ENCODE assay signal across 15 cellular contexts in the genomic region with DNA sequence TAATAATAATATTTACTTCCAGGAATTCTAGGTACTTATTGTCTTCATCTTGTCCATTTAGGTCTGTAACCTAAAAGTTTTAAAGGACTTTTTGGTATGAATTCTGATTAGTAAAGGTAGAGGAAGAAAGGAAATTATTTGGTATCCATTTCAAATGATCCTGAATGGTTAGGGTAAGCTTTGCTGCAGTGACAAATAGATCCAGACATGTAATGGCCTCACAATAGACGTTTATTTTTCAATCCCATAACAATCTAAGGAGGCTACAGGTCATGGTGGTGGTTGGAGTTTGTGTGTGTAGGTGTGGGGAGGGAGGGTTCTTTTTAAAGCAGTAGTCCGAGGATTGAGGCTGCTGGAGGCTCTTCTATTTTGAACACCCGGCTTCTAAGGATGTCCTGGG. TPM values are rescaled to one million over a fixed set of nuclear protein-coding genes. Genes with fewer than 3 reads are reported as not detected.
A peak's percentile ranks its signal among the peaks of the same experiment; 100 is the strongest.
DNase-seq lines count a peak whose midpoint lies in the region; ATAC-seq, FAIRE-seq and TF ChIP-seq lines count a peak whose summit lies in the region.
"Had no signal": no experiment of that assay in that cellular context is flagged by ENCODE, and none has a peak within 500 bp of the region (broad histone marks: within the 10 kb centered on the region; RNA-seq: fewer than 3 reads in every experiment).

No MANE protein-coding gene starts in this region.

- intact Hi-C loops in HepG2 (cut with micrococcal nuclease; ENCODE audit: unreplicated experiment) (no loop called here), right lobe of liver (cut with DNase I) (no loop called here), dorsolateral prefrontal cortex (cut with DNase I) (no loop called here)

- peaks cover 49% of the 10 kb centered on the region for H3K36me3 Mint-ChIP-seq in activated CD4-positive, alpha-beta memory T cell treated with anti-CD3 and anti-CD28 coated beads, Interleukin-2, amount 10 ng/mL, durations not matched to agents 7 days and 5 days (ENCODE audit: low read depth)

- no peak for DNase-seq in HepG2 (ENCODE audit: low spot score)
- no peak for DNase-seq in right lobe of liver
- no peak for DNase-seq in activated CD4-positive, alpha-beta memory T cell treated with anti-CD3 and anti-CD28 coated beads, Interleukin-2, amount 10 ng/mL, durations not matched to agents 7 days and 5 days
- no peak for DNase-seq in Kasumi-1 (lab: John Stamatoyannopoulos, UW)
- no peak for DNase-seq in dorsolateral prefrontal cortex
- DNase-seq in caudate nucleus (lab: John Stamatoyannopoulos, UW): no peak
- DNase-seq: anterior cingulate cortex; colonic mucosa; DND-41; ovary; stimulated activated naive CD8-positive, alpha-beta T cell treated with anti-CD3 and anti-CD28 coated beads, Interleukin-15, amount 100 ng/mL, for 72 hours; uterus had no signal

- no peaks in the 10 kb centered on the region for H3K27me3 Mint-ChIP-seq in activated CD4-positive, alpha-beta memory T cell treated with anti-CD3 and anti-CD28 coated beads, Interleukin-2, amount 10 ng/mL, durations not matched to agents 7 days and 5 days
- H3K27me3 Mint-ChIP-seq: stimulated activated naive CD8-positive, alpha-beta T cell treated with anti-CD3 and anti-CD28 coated beads, Interleukin-15, amount 100 ng/mL, for 72 hours had no signal

- H3K27me3 ChIP-seq in HepG2 (ENCODE audit: control insufficient read depth in 1 of 2, insufficient read depth in 2 of 2, low read length in 2 of 2) (no peaks in the 10 kb centered on the region), right lobe of liver (no peaks in the 10 kb centered on the region), dorsolateral prefrontal cortex (no peaks in the 10 kb centered on the region)
- H3K27me3 ChIP-seq: colonic mucosa, ovary, uterus had no signal

- H3K4me1 ChIP-seq in HepG2 (ENCODE audit: insufficient read depth, low read length) (peaks cover 28% of the 10 kb centered on the region), right lobe of liver (peaks cover 0 to 16% (median 2%) of the 10 kb centered on the region in 4 donors)
- H3K4me1 ChIP-seq: uterus had no signal

- CTCF ChIA-PET in HepG2 (lab: Yijun Ruan, JAX; ENCODE audit: low intra/inter-chr PET ratio, low total read pairs): no interaction called here
- CTCF ChIA-PET in activated CD4-positive, alpha-beta memory T cell treated with anti-CD3 and anti-CD28 coated beads, Interleukin-2, amount 10 ng/mL, durations not matched to agents 7 days and 5 days (lab: Charles Lee): no interaction called here

- H3K4me3 Mint-ChIP-seq in activated CD4-positive, alpha-beta memory T cell treated with anti-CD3 and anti-CD28 coated beads, Interleukin-2, amount 10 ng/mL, durations not matched to agents 7 days and 5 days: no peak overlapping the region

- peaks cover 50% of the 10 kb centered on the region for H3K79me2 ChIP-seq in HepG2 (ENCODE audit: insufficient read depth, low read length)

- peaks cover 8% of the 10 kb centered on the region for H4K20me1 ChIP-seq in HepG2 (ENCODE audit: insufficient read depth, low read length)

- TF ChIP-seq POLR2A in HepG2 (IDR thresholded peaks at IDR 0.05; ENCODE audit: insufficient read depth in 1 of 2, low read depth in 2 of 2, low read length in 2 of 2) (no peak), right lobe of liver (IDR thresholded peaks at IDR 0.05) (no peak)

- no TSS peak for BruUV-seq in HepG2 (replicated peaks; lab: Mats Ljungman, UMichigan)

- no peak overlapping the region for H3K4me2 ChIP-seq in HepG2 (ENCODE audit: low read depth, low read length)
- H3K4me2 ChIP-seq: smooth muscle cell had no signal

- no peak overlapping the region for H3K9ac ChIP-seq in HepG2 (ENCODE audit: insufficient read depth, low read depth, low read length)

- TF ChIP-seq RAD21 in HepG2 (CRISPR knock-in tag; IDR thresholded peaks at IDR 0.05): no peak

- ATAC-seq in HepG2: no peak
- ATAC-seq in right lobe of liver: no peak
- peak; percentile 12 for ATAC-seq in GM21723 (IDR thresholded peaks at IDR 0.05; ENCODE audit: unreplicated experiment)
- ATAC-seq: esophagus mucosa; stimulated activated naive CD8-positive, alpha-beta T cell treated with anti-CD3 and anti-CD28 coated beads, Interleukin-15, amount 100 ng/mL, for 72 hours had no signal

- H3K36me3 ChIP-seq in HepG2 (replicated peaks in 1 of 2; ENCODE audit: control insufficient read depth in 1 of 2, insufficient read depth in 2 of 2, low read length in 2 of 2) (peaks cover 8 to 20% of the 10 kb centered on the region in 2 experiments), right lobe of liver (peaks cover 0 to 25% (median 4%) of the 10 kb centered on the region in 4 donors)
- H3K36me3 ChIP-seq: colonic mucosa, ovary, uterus had no signal

- no peak overlapping the region for H2AFZ ChIP-seq in HepG2 (ENCODE audit: low read length)

- H3K9me3 ChIP-seq in HepG2 (ENCODE audit: low read length): no peaks in the 10 kb centered on the region
- no peaks in the 10 kb centered on the region for H3K9me3 ChIP-seq in right lobe of liver
- H3K9me3 ChIP-seq: colonic mucosa, ovary, uterus had no signal

- FAIRE-seq in HepG2 (lab: Jason Lieb, UNC): no peak

- WGBS in HepG2 (ENCODE audit: low lambda C conversion rate): 88% methylated on average over 3 of the region's 3 CpGs
- WGBS in right lobe of liver (ENCODE audit: insufficient coverage, low coverage, low lambda C conversion rate, missing lambda C conversion rate): 86% methylated on average over 3 of the region's 3 CpGs

- peaks cover 56% of the 10 kb centered on the region for H3K4me1 Mint-ChIP-seq in activated CD4-positive, alpha-beta memory T cell treated with anti-CD3 and anti-CD28 coated beads, Interleukin-2, amount 10 ng/mL, durations not matched to agents 7 days and 5 days

- H3K27ac ChIP-seq in HepG2 (ENCODE audit: extremely low read length, insufficient read depth, low read length): no peak overlapping the region
- no peak overlapping the region for H3K27ac ChIP-seq in right lobe of liver
- H3K27ac ChIP-seq in dorsolateral prefrontal cortex: no peak overlapping the region
- no peak overlapping the region for H3K27ac ChIP-seq in caudate nucleus (ENCODE audit: low read depth, low read length)
- H3K27ac ChIP-seq: colonic mucosa, ovary, uterus had no signal

- POLR2A ChIA-PET in HepG2 (lab: Yijun Ruan, JAX): no interaction called here
- POLR2A ChIA-PET in activated CD4-positive, alpha-beta memory T cell treated with anti-CD3 and anti-CD28 coated beads, Interleukin-2, amount 10 ng/mL, durations not matched to agents 7 days and 5 days (lab: Charles Lee): interaction anchor here (1.1 to 1.5 kb wide), 2 partner anchors 9 to 81 kb away, joined by 3 read pairs; no protein-coding TSS in a partner anchor

- in situ Hi-C loops in HepG2 (cut with HindIII; ENCODE audit: extremely low pct_ligation_motif_present, low pct_unique_long_range_greater_than_20kb): no loop called here

- TF ChIP-seq EP300 in HepG2 (IDR thresholded peaks at IDR 0.05; ENCODE audit: low read depth in 2 of 2, low read length in 2 of 2): no peak
- TF ChIP-seq EP300 in HepG2 (CRISPR knock-in tag; IDR thresholded peaks at IDR 0.05; ENCODE audit: borderline replicate concordance): no peak

- no peak for TF ChIP-seq CTCF in HepG2 (CRISPR knock-in tag; IDR thresholded peaks at IDR 0.05)
- TF ChIP-seq CTCF in right lobe of liver (IDR thresholded peaks at IDR 0.05): no peak
- no peak for TF ChIP-seq CTCF in dorsolateral prefrontal cortex (IDR thresholded peaks at IDR 0.05 in 54 of 56, conservative IDR thresholded peaks at IDR 0.05 in 2 of 56; ENCODE audit: low read depth in 1 of 56, partially characterized antibody in 56 of 56)

- peaks cover 8% of the 10 kb centered on the region for H3K9me3 Mint-ChIP-seq in activated CD4-positive, alpha-beta memory T cell treated with anti-CD3 and anti-CD28 coated beads, Interleukin-2, amount 10 ng/mL, durations not matched to agents 7 days and 5 days

- H3K4me3 ChIP-seq in HepG2 (replicated peaks in 1 of 3; ENCODE audit: insufficient read depth in 1 of 3, low read depth in 2 of 3, low read length in 3 of 3): no peak overlapping the region
- no peak overlapping the region for H3K4me3 ChIP-seq in right lobe of liver
- no peak overlapping the region for H3K4me3 ChIP-seq in dorsolateral prefrontal cortex
- H3K4me3 ChIP-seq: colonic mucosa, ovary, smooth muscle cell, uterus had no signal

- H3K27ac Mint-ChIP-seq in activated CD4-positive, alpha-beta memory T cell treated with anti-CD3 and anti-CD28 coated beads, Interleukin-2, amount 10 ng/mL, durations not matched to agents 7 days and 5 days: peak overlapping the region; percentile 53

RNA-seq across cellular contexts. Expression of a gene that starts 5.3 kb away (rescaled TPM):
- total RNA-seq in HepG2 (2016; rRNA removed; fragmentation: Illumina TruSeq; extraction: Trizol) (53.3 and 60.3 TPM in 2 replicates), right lobe of liver (10 to 100 TPM; 30.8 to 38.6 (median 35.8) TPM), dorsolateral prefrontal cortex (10 to 100 TPM; 43.3 to 95.3 (median 62.7) TPM)
- total RNA-seq in HepG2 (2016; cell fraction: cytosol; rRNA removed; fragmentation: Illumina TruSeq; extraction: Trizol; ENCODE audit: low read depth): 46.8 and 53.6 TPM in 2 replicates
- total RNA-seq in HepG2 (2016; cell fraction: insoluble cytoplasmic fraction; rRNA removed; fragmentation: Illumina TruSeq; extraction: Trizol): 47.5 and 61.3 TPM in 2 replicates
- total RNA-seq in HepG2 (2016; cell fraction: membrane; rRNA removed; fragmentation: Illumina TruSeq; extraction: Trizol): 86.2 and 93.4 TPM in 2 replicates
- 56.0 and 63.9 TPM in 2 replicates for total RNA-seq in HepG2 (2016; cell fraction: nucleus; rRNA removed; fragmentation: Illumina TruSeq; extraction: Trizol)
- polyA plus RNA-seq in HepG2 (2011; rRNA removed): 48.8 and 51.3 TPM in 2 replicates
- polyA plus RNA-seq in HepG2 (2011; cell fraction: cytosol; rRNA removed): 37.9 and 38.9 TPM in 2 replicates
- 102 and 103 TPM in 2 replicates for polyA plus RNA-seq in HepG2 (2011; cell fraction: nucleus; rRNA removed)
- polyA plus RNA-seq in HepG2 (2012): 25.8 and 31.0 TPM in 2 replicates
- polyA plus RNA-seq in HepG2 (2016; cell fraction: cytosol; fragmentation: Illumina TruSeq; extraction: Trizol; ENCODE audit: low read depth): 25.2 and 27.2 TPM in 2 replicates
- 42.1 and 54.3 TPM in 2 replicates for polyA plus RNA-seq in HepG2 (2016; cell fraction: insoluble cytoplasmic fraction; fragmentation: Illumina TruSeq; extraction: Trizol; ENCODE audit: low read depth)
- 51.3 and 57.7 TPM in 2 replicates for polyA plus RNA-seq in HepG2 (2016; cell fraction: membrane; fragmentation: Illumina TruSeq; extraction: Trizol; ENCODE audit: low read depth)
- 100 and 105 TPM in 2 replicates for polyA plus RNA-seq in HepG2 (2016; cell fraction: nucleus; fragmentation: Illumina TruSeq; extraction: Trizol; ENCODE audit: insufficient read depth, low read depth)
- polyA minus RNA-seq in HepG2 (2011; rRNA and poly(A)+ RNA removed; ENCODE audit: low replicate concordance): 111 and 138 TPM in 2 replicates
- 31.6 and 35.3 TPM in 2 replicates for polyA minus RNA-seq in HepG2 (2011; cell fraction: cytosol; rRNA and poly(A)+ RNA removed)
- polyA minus RNA-seq in HepG2 (2011; cell fraction: nucleus; rRNA and poly(A)+ RNA removed): 71.1 and 80.8 TPM in 2 replicates
- 10 to 100 TPM; 54.8 to 61.6 TPM for total RNA-seq in activated CD4-positive, alpha-beta memory T cell treated with anti-CD3 and anti-CD28 coated beads, Interleukin-2, amount 10 ng/mL, durations not matched to agents 7 days and 5 days

RNA-seq across cellular contexts. Expression of a gene that starts 5.7 kb away (rescaled TPM):
- total RNA-seq in HepG2 (2016; rRNA removed; fragmentation: Illumina TruSeq; extraction: Trizol): 5.4 and 8.0 TPM in 2 replicates
- 1.9 and 2.7 TPM in 2 replicates for total RNA-seq in HepG2 (2016; cell fraction: cytosol; rRNA removed; fragmentation: Illumina TruSeq; extraction: Trizol; ENCODE audit: low read depth)
- total RNA-seq in HepG2 (2016; cell fraction: insoluble cytoplasmic fraction; rRNA removed; fragmentation: Illumina TruSeq; extraction: Trizol): 6.3 and 7.1 TPM in 2 replicates
- 3.9 and 4.7 TPM in 2 replicates for total RNA-seq in HepG2 (2016; cell fraction: membrane; rRNA removed; fragmentation: Illumina TruSeq; extraction: Trizol)
- 7.7 and 9.0 TPM in 2 replicates for total RNA-seq in HepG2 (2016; cell fraction: nucleus; rRNA removed; fragmentation: Illumina TruSeq; extraction: Trizol)
- 11.2 and 11.4 TPM in 2 replicates for polyA plus RNA-seq in HepG2 (2011; rRNA removed)
- polyA plus RNA-seq in HepG2 (2011; cell fraction: cytosol; rRNA removed): 6.7 and 8.3 TPM in 2 replicates
- polyA plus RNA-seq in HepG2 (2011; cell fraction: nucleus; rRNA removed): 16.0 and 18.1 TPM in 2 replicates
- polyA plus RNA-seq in HepG2 (2012): 4.1 and 4.2 TPM in 2 replicates
- 2.1 and 2.4 TPM in 2 replicates for polyA plus RNA-seq in HepG2 (2016; cell fraction: cytosol; fragmentation: Illumina TruSeq; extraction: Trizol; ENCODE audit: low read depth)
- polyA plus RNA-seq in HepG2 (2016; cell fraction: insoluble cytoplasmic fraction; fragmentation: Illumina TruSeq; extraction: Trizol; ENCODE audit: low read depth): 6.3 and 7.9 TPM in 2 replicates
- polyA plus RNA-seq in HepG2 (2016; cell fraction: membrane; fragmentation: Illumina TruSeq; extraction: Trizol; ENCODE audit: low read depth): 3.7 and 4.2 TPM in 2 replicates
- polyA plus RNA-seq in HepG2 (2016; cell fraction: nucleus; fragmentation: Illumina TruSeq; extraction: Trizol; ENCODE audit: insufficient read depth, low read depth): 11.7 and 12.7 TPM in 2 replicates
- 33.4 and 63.2 TPM in 2 replicates for polyA minus RNA-seq in HepG2 (2011; rRNA and poly(A)+ RNA removed; ENCODE audit: low replicate concordance)
- polyA minus RNA-seq in HepG2 (2011; cell fraction: cytosol; rRNA and poly(A)+ RNA removed): 4.2 and 6.3 TPM in 2 replicates
- 25.5 and 26.4 TPM in 2 replicates for polyA minus RNA-seq in HepG2 (2011; cell fraction: nucleus; rRNA and poly(A)+ RNA removed)
- total RNA-seq in right lobe of liver: 1 to 10 TPM; 1.8 to 6.1 (median 4.1) TPM
- total RNA-seq in activated CD4-positive, alpha-beta memory T cell treated with anti-CD3 and anti-CD28 coated beads, Interleukin-2, amount 10 ng/mL, durations not matched to agents 7 days and 5 days: 1 to 10 TPM; 3.3 to 5.4 TPM
- total RNA-seq in dorsolateral prefrontal cortex: 10 to 100 TPM; 10.4 to 26.5 (median 18.4) TPM
